24 cellular contexts compared by ENCODE assay signal in genomic region chrY:19130569-19131358, GRCh38.
DNase-seq lines count a peak whose midpoint lies in the region; ATAC-seq lines count a peak whose summit lies in the region.
"Had no signal": no experiment of that assay in that cellular context is flagged by ENCODE, and none has a peak within 500 bp of the region (broad histone marks: within the 10 kb centered on the region; RNA-seq: fewer than 3 reads in every experiment).

No MANE protein-coding gene starts in this region.

- DNase-seq in activated T-cell treated with anti-CD3 and anti-CD28 coated beads, Interleukin-2, amount 50 U/mL, for 72 hours = peak in 1 of 2 donors; percentile 35
- no peak for DNase-seq in activated T-cell treated with anti-CD3 and anti-CD28 coated beads, Interleukin-2, amount 50 U/mL, for 24 hours
- DNase-seq in T-helper 17 cell = no peak
- peak; percentile 26 for DNase-seq in activated naive CD8-positive, alpha-beta T cell treated with anti-CD3 and anti-CD28 coated beads for 36 hours
- peak; percentile 24 for DNase-seq in stimulated activated CD8-positive, alpha-beta memory T cell treated with anti-CD3 and anti-CD28 coated beads, Interleukin-4, amount 100 ng/mL, for 48 hours
- DNase-seq in islet precursor cell = no peak
- DNase-seq in NCI-H1417 (lab: John Stamatoyannopoulos, UW) = no peak
- DNase-seq: activated effector memory CD4-positive, alpha-beta T cell treated with Interleukin-2 at 50 U/mL for 16 hours; anterior cingulate cortex; C1 segment of cervical spinal cord; Caco-2; colonic mucosa; DMS79; effector CD8-positive, alpha-beta T cell; GF-D8; glutamatergic neuron; H9; NCI-H1092 treated with DMSO at 0.1 percent for 48 hours; NCI-H2029; NCI-H526 treated with DMSO at 0.1 percent for 48 hours; substantia nigra; upper lobe of left lung had no signal

- H3K36me3 Mint-ChIP-seq in activated T-cell treated with anti-CD3 and anti-CD28 coated beads, Interleukin-2, amount 50 U/mL, for 72 hours (ENCODE audit: insufficient read depth in 2 of 2) = no peaks in the 10 kb centered on the region
- no peaks in the 10 kb centered on the region for H3K36me3 Mint-ChIP-seq in activated T-cell treated with anti-CD3 and anti-CD28 coated beads, Interleukin-2, amount 50 U/mL, for 24 hours (ENCODE audit: low read depth)
- no peaks in the 10 kb centered on the region for H3K36me3 Mint-ChIP-seq in T-helper 17 cell (ENCODE audit: low read depth)
- no peaks in the 10 kb centered on the region for H3K36me3 Mint-ChIP-seq in activated naive CD8-positive, alpha-beta T cell treated with anti-CD3 and anti-CD28 coated beads for 36 hours

- H3K27me3 Mint-ChIP-seq in activated T-cell treated with anti-CD3 and anti-CD28 coated beads, Interleukin-2, amount 50 U/mL, for 72 hours (ENCODE audit: low read depth) = no peaks in the 10 kb centered on the region
- no peaks in the 10 kb centered on the region for H3K27me3 Mint-ChIP-seq in activated T-cell treated with anti-CD3 and anti-CD28 coated beads, Interleukin-2, amount 50 U/mL, for 24 hours
- H3K27me3 Mint-ChIP-seq in T-helper 17 cell = no peaks in the 10 kb centered on the region
- H3K27me3 Mint-ChIP-seq in activated naive CD8-positive, alpha-beta T cell treated with anti-CD3 and anti-CD28 coated beads for 36 hours = peaks cover 14% of the 10 kb centered on the region

- H3K4me3 Mint-ChIP-seq in activated T-cell treated with anti-CD3 and anti-CD28 coated beads, Interleukin-2, amount 50 U/mL, for 72 hours = peak overlapping the region in 1 of 2 donors; percentile 38
- no peak overlapping the region for H3K4me3 Mint-ChIP-seq in activated T-cell treated with anti-CD3 and anti-CD28 coated beads, Interleukin-2, amount 50 U/mL, for 24 hours
- no peak overlapping the region for H3K4me3 Mint-ChIP-seq in T-helper 17 cell
- H3K4me3 Mint-ChIP-seq in activated naive CD8-positive, alpha-beta T cell treated with anti-CD3 and anti-CD28 coated beads for 36 hours = peak overlapping the region; percentile 30
- H3K4me3 Mint-ChIP-seq: H9, nephron had no signal

- no peaks in the 10 kb centered on the region for H3K9me3 Mint-ChIP-seq in activated T-cell treated with anti-CD3 and anti-CD28 coated beads, Interleukin-2, amount 50 U/mL, for 72 hours
- no peaks in the 10 kb centered on the region for H3K9me3 Mint-ChIP-seq in activated T-cell treated with anti-CD3 and anti-CD28 coated beads, Interleukin-2, amount 50 U/mL, for 24 hours
- H3K9me3 Mint-ChIP-seq in activated naive CD8-positive, alpha-beta T cell treated with anti-CD3 and anti-CD28 coated beads for 36 hours = no peaks in the 10 kb centered on the region
- H3K9me3 Mint-ChIP-seq: H9, nephron had no signal

- ATAC-seq in activated T-cell treated with anti-CD3 and anti-CD28 coated beads, Interleukin-2, amount 50 U/mL, for 72 hours (replicated peaks in 1 of 2) = peak in 1 of 2 donors; percentile 84
- peak; percentile 23 for ATAC-seq in T-helper 17 cell

- no peaks in the 10 kb centered on the region for H3K4me1 Mint-ChIP-seq in activated T-cell treated with anti-CD3 and anti-CD28 coated beads, Interleukin-2, amount 50 U/mL, for 72 hours (ENCODE audit: low read depth)
- no peaks in the 10 kb centered on the region for H3K4me1 Mint-ChIP-seq in activated T-cell treated with anti-CD3 and anti-CD28 coated beads, Interleukin-2, amount 50 U/mL, for 24 hours (ENCODE audit: low read depth)
- H3K4me1 Mint-ChIP-seq in T-helper 17 cell = no peaks in the 10 kb centered on the region
- peaks cover 17% of the 10 kb centered on the region for H3K4me1 Mint-ChIP-seq in activated naive CD8-positive, alpha-beta T cell treated with anti-CD3 and anti-CD28 coated beads for 36 hours
- H3K4me1 Mint-ChIP-seq: H9, nephron had no signal

- H3K27ac Mint-ChIP-seq in activated T-cell treated with anti-CD3 and anti-CD28 coated beads, Interleukin-2, amount 50 U/mL, for 72 hours = peak overlapping the region; percentile 56
- H3K27ac Mint-ChIP-seq in activated T-cell treated with anti-CD3 and anti-CD28 coated beads, Interleukin-2, amount 50 U/mL, for 24 hours = no peak overlapping the region
- H3K27ac Mint-ChIP-seq in T-helper 17 cell = no peak overlapping the region
- peak overlapping the region; percentile 56 for H3K27ac Mint-ChIP-seq in activated naive CD8-positive, alpha-beta T cell treated with anti-CD3 and anti-CD28 coated beads for 36 hours
- H3K27ac Mint-ChIP-seq: H9, nephron had no signal

- H3K9me3 ChIP-seq in T-helper 17 cell (ENCODE audit: control insufficient read depth, low read length, poor library complexity, severe bottlenecking) = no peaks in the 10 kb centered on the region
- H3K9me3 ChIP-seq: Caco-2, colonic mucosa, SJSA1, upper lobe of left lung had no signal

Comparison
In these comparisons a context has a peak if more than half of its experiments do, and no peak if none do; other contexts are left out.
1. H3K27ac Mint-ChIP-seq: peak in activated T-cell treated with anti-CD3 and anti-CD28 coated beads, Interleukin-2, amount 50 U/mL, for 72 hours (single experiment) and activated naive CD8-positive, alpha-beta T cell treated with anti-CD3 and anti-CD28 coated beads for 36 hours (single experiment); none in activated T-cell treated with anti-CD3 and anti-CD28 coated beads, Interleukin-2, amount 50 U/mL, for 24 hours (single experiment) and T-helper 17 cell (single experiment).
2. DNase-seq: peak in activated naive CD8-positive, alpha-beta T cell treated with anti-CD3 and anti-CD28 coated beads for 36 hours (single experiment) and stimulated activated CD8-positive, alpha-beta memory T cell treated with anti-CD3 and anti-CD28 coated beads, Interleukin-4, amount 100 ng/mL, for 48 hours (single experiment); none in activated T-cell treated with anti-CD3 and anti-CD28 coated beads, Interleukin-2, amount 50 U/mL, for 24 hours (single experiment), T-helper 17 cell (0 of 3), islet precursor cell (single experiment) and NCI-H1417 (0 of 3).